ENCODE assay signal across 1 cellular context in the genomic region with DNA sequence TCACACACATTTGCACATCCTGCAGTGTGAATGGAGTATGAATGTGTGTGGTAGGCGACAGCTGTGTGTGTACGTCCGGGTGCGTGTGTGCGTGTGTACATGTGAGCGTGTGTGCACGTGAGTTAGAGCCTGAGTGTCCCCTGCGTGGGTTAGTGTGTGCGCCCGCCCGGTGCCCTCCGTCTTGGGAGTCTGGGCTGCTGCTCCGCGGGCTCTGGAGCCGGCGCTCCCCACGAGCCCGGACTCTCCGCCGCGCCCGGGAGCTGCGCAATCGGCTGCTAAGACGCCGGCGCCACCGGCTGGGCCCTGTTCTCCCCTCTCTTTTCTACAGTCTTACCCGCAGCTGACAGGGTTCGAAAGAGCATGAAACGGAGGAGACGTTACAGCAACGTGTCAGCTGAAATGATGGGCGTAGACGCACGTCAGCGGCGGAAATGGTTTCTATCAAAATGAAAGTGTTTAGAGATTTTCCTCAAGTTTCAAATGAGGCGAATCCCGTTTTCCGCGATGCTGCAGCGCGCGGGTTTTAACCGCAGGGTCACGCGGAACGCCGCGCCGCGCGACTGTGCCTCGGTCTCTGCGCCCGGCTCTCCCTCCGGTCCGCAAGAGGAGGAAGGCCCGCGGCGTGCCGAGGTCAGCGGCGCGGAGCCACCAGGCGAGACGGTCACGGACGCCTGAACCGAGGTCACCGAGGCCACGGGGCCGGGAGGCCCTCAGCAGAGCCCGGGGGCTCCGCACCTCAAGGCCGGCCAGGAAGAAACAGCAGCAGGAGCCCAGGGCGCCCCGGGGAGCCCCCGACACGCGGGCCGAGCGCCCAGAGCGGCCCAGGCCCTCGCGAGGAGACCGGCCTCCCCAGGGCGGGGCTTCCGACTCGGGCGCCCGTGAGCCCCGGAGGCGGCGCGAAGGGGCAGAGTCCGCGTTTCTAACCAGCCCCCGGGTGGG.
TF ChIP-seq lines count a peak whose summit lies in the region.

No MANE protein-coding gene starts in this region.

TF ChIP-seq in H1, 55 proteins besides CTCF, POLR2A, EP300 and RAD21:
- TF ChIP-seq, protein P1, sequence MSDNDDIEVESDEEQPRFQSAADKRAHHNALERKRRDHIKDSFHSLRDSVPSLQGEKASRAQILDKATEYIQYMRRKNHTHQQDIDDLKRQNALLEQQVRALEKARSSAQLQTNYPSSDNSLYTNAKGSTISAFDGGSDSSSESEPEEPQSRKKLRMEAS (IDR thresholded peaks at IDR 0.05), result 0 out of 2 replicates have a peak, but pooled peaks have one; percentile 15
- TF ChIP-seq SIN3A (conservative IDR thresholded peaks at IDR 0.05 in 1 of 2, IDR thresholded peaks at IDR 0.05 in 1 of 2; ENCODE audit: low read depth in 1 of 2, low read length in 2 of 2), result peak in 1 of 2 experiments; percentile 66; a peak in 1 of 4 replicates
- peak; percentile 88 for TF ChIP-seq SUZ12 (IDR thresholded peaks at IDR 0.05; ENCODE audit: low read length)
- TF ChIP-seq ASH2L (IDR thresholded peaks at IDR 0.05; ENCODE audit: low read length), result no peak
- TF ChIP-seq, protein P2, sequence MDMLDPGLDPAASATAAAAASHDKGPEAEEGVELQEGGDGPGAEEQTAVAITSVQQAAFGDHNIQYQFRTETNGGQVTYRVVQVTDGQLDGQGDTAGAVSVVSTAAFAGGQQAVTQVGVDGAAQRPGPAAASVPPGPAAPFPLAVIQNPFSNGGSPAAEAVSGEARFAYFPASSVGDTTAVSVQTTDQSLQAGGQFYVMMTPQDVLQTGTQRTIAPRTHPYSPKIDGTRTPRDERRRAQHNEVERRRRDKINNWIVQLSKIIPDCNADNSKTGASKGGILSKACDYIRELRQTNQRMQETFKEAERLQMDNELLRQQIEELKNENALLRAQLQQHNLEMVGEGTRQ (IDR thresholded peaks at IDR 0.05; ENCODE audit: low read length), result no peak
- no peak for TF ChIP-seq TBP (IDR thresholded peaks at IDR 0.05; ENCODE audit: low read depth, low read length)
- TF ChIP-seq JUND (IDR thresholded peaks at IDR 0.05; ENCODE audit: low read length), result no peak
- TF ChIP-seq RNF2 (IDR thresholded peaks at IDR 0.05; ENCODE audit: borderline replicate concordance, low read depth, low read length, missing control alignments, poor library complexity, severe bottlenecking), result peak; percentile 69
- TF ChIP-seq EZH2 (IDR thresholded peaks at IDR 0.05; ENCODE audit: low read depth, low read length, severe bottlenecking), result peak; percentile 90
- 0 out of 2 replicates have a peak, but pooled peaks have one; percentile 10 for TF ChIP-seq BACH1 (IDR thresholded peaks at IDR 0.05; ENCODE audit: low read length)
TF ChIP-seq in H1: peak in this region for 6.
